In genomic region chr1:181159451-181160151, GRCh38 we compare ENCODE assay signal across 8 cellular contexts.
DNase-seq lines count a peak whose midpoint lies in the region; ATAC-seq and TF ChIP-seq lines count a peak whose summit lies in the region.

No MANE protein-coding gene starts in this region.

- peak; percentile 16 for DNase-seq in activated CD4-positive, CD25-positive, alpha-beta regulatory T cell treated with anti-CD3 and anti-CD28 coated beads, Interleukin-2, amount 50 U/mL, for 16 hours (ENCODE audit: low read depth, low spot score)
- DNase-seq in activated CD4-positive, CD25-positive, alpha-beta regulatory T cell (lab: John Stamatoyannopoulos, UW), result no peak
- DNase-seq in activated CD4-positive, alpha-beta T cell treated with anti-CD3 and anti-CD28 coated beads, Interleukin-2, amount 50 U/mL, for 48 hours, result peak; percentile 57 to 61
- DNase-seq in fibroblast of pulmonary artery (ENCODE audit: low read depth) (peak; percentile 83), upper lobe of right lung (no peak), right lobe of liver (no peak)

- H3K27me3 ChIP-seq in upper lobe of right lung, result no peaks in the 10 kb centered on the region
- H3K27me3 ChIP-seq in right lobe of liver, result no peaks in the 10 kb centered on the region

- H3K36me3 ChIP-seq in upper lobe of right lung (no peaks in the 10 kb centered on the region), right lobe of liver (no peaks in the 10 kb centered on the region)

- H3K4me1 ChIP-seq in upper lobe of right lung, result peaks cover 6% of the 10 kb centered on the region
- H3K4me1 ChIP-seq in right lobe of liver, result no peaks in the 10 kb centered on the region

- intact Hi-C loops in upper lobe of right lung (cut with DNase I) (loop anchor here (10.0 kb wide), 1 partner anchor 275 kb away; no protein-coding TSS in a partner anchor), right lobe of liver (cut with DNase I) (no loop called here)

- no peak for TF ChIP-seq POLR2A in right lobe of liver (IDR thresholded peaks at IDR 0.05)

- H3K27ac ChIP-seq in upper lobe of right lung (no peak overlapping the region), right lobe of liver (no peak overlapping the region)

- H3K4me3 ChIP-seq in fibroblast of pulmonary artery (replicated peaks; ENCODE audit: low read depth, low read length), result no peak overlapping the region
- no peak overlapping the region for H3K4me3 ChIP-seq in upper lobe of right lung
- H3K4me3 ChIP-seq in right lobe of liver, result no peak overlapping the region

- WGBS in right lobe of liver (ENCODE audit: insufficient coverage, low coverage, low lambda C conversion rate, missing lambda C conversion rate), result 53% methylated on average over 3 of the region's 10 CpGs

- no peak for TF ChIP-seq CTCF in fibroblast of pulmonary artery (IDR thresholded peaks at IDR 0.05; ENCODE audit: low read length, missing control alignments)
- no peak for TF ChIP-seq CTCF in upper lobe of right lung (IDR thresholded peaks at IDR 0.05)
- TF ChIP-seq CTCF in right lobe of liver (IDR thresholded peaks at IDR 0.05), result no peak

- H3K9me3 ChIP-seq in upper lobe of right lung (peaks cover 11% of the 10 kb centered on the region), right lobe of liver (peaks cover 0 to 8% (median 0%) of the 10 kb centered on the region in 4 donors)

- ATAC-seq in upper lobe of right lung (peak; percentile 89), GM21529 (IDR thresholded peaks at IDR 0.05; ENCODE audit: unreplicated experiment) (no peak), right lobe of liver (no peak), HG03432 (IDR thresholded peaks at IDR 0.05; ENCODE audit: unreplicated experiment) (no peak)

Comparison
In these comparisons a context has a peak if more than half of its experiments do, and no peak if none do; other contexts are left out.
1. DNase-seq: peak in activated CD4-positive, CD25-positive, alpha-beta regulatory T cell treated with anti-CD3 and anti-CD28 coated beads, Interleukin-2, amount 50 U/mL, for 16 hours (single experiment), activated CD4-positive, alpha-beta T cell treated with anti-CD3 and anti-CD28 coated beads, Interleukin-2, amount 50 U/mL, for 48 hours (2 of 2) and fibroblast of pulmonary artery (single experiment); none in activated CD4-positive, CD25-positive, alpha-beta regulatory T cell (0 of 4), upper lobe of right lung (single experiment) and right lobe of liver (0 of 3).